19 cellular contexts compared by ENCODE assay signal in genomic region chr12:123054371-123054770, GRCh38.
"Had no signal": no experiment of that assay in that cellular context is flagged by ENCODE, and none has a peak within 500 bp of the region (broad histone marks: within the 10 kb centered on the region; RNA-seq: fewer than 3 reads in every experiment).

No MANE protein-coding gene starts in this region.

- H3K9ac ChIP-seq: SK-N-SH had no signal

- H3K4me2 ChIP-seq: SK-N-SH had no signal

- H3K27ac Mint-ChIP-seq: T-cell had no signal

- ATAC-seq: T-cell had no signal

- H3K36me3 ChIP-seq: MG63 had no signal

- DNase-seq: KBM-7, MG63, NCI-H1105 treated with DMSO at 0.1 percent for 48 hours, NCI-H1417 treated with DMSO at 0.1 percent for 48 hours, NCI-H1694, NCI-H1930, NCI-H2081 treated with DMSO at 0.1 percent for 48 hours, NCI-H2171, NCI-H226, NCI-H446, NCI-H510A, NCI-H524 treated with DMSO at 0.1 percent for 48 hours, NCI-H82, Right ventricle myocardium superior, RPMI8226, SIG-M5, SK-N-SH, SW 1271, T-cell had no signal

- H3K27me3 ChIP-seq: MG63 had no signal

- H3K9me3 ChIP-seq: MG63, SK-N-SH had no signal

- H3K4me3 Mint-ChIP-seq: T-cell had no signal

- H3K27me3 Mint-ChIP-seq: T-cell had no signal

- H3K9me3 Mint-ChIP-seq: T-cell had no signal

- H3K4me3 ChIP-seq: MG63 had no signal
